ENCODE assay signal across 30 cellular contexts in the genomic region with DNA sequence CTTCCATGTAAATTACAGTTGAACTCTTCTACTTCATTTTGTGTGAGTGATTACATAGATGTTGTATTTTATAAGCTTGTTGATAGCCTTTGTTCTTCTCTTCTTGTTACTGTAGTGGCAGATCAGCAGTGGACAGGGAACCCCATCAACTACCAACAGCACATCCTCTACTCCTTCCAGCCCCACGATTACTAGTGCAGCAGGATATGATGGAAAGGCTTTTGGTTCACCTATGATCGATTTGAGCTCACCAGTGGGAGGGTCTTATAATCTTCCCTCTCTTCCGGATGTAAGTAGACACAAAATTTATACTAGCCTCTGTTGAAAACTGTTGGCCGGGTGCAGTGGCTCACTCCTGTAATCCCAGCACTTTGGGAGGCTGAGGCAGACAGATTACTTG.
"Had no signal": no experiment of that assay in that cellular context is flagged by ENCODE, and none has a peak within 500 bp of the region (broad histone marks: within the 10 kb centered on the region; RNA-seq: fewer than 3 reads in every experiment).

No MANE protein-coding gene starts in this region.

- H3K27me3 ChIP-seq: neutrophil, pancreas, right atrium auricular region, spleen, suprapubic skin, testis, tibial artery, transverse colon, upper lobe of right lung, uterus had no signal

- FAIRE-seq: pancreas had no signal

- H3K36me3 ChIP-seq: prostate gland had no signal

- H3K9me3 ChIP-seq: pancreas, prostate gland, testis had no signal

- DNase-seq: naive thymus-derived CD4-positive, alpha-beta T cell; natural killer cell; nucleus accumbens; pancreas; retina; spleen; stimulated activated CD4-positive, alpha-beta T cell treated with anti-CD3 and anti-CD28 coated beads, Interleukin-12 subunit alpha, Interleukin-12 subunit beta, amount 100 ng/mL, for 4 hours; stimulated activated CD4-positive, alpha-beta T cell treated with anti-CD3 and anti-CD28 coated beads, Interleukin-1b, Interleukin-23, amount 100 ng/mL, for 48 hours; stimulated activated CD4-positive, alpha-beta T cell treated with anti-CD3 and anti-CD28 coated beads, Interleukin-4, amount 100 ng/mL, for 1 hour; stimulated activated CD4-positive, alpha-beta T cell treated with anti-CD3 and anti-CD28 coated beads, Interleukin-4, amount 100 ng/mL, for 4 hours; stimulated activated CD8-positive, alpha-beta memory T cell treated with anti-CD3 and anti-CD28 coated beads, Interleukin-4, amount 100 ng/mL, for 48 hours; stimulated activated naive CD4-positive, alpha-beta T cell; stimulated activated naive CD8-positive, alpha-beta T cell treated with anti-CD3 and anti-CD28 coated beads, Interleukin-15, amount 100 ng/mL, for 72 hours; stimulated activated naive CD8-positive, alpha-beta T cell treated with anti-CD3 and anti-CD28 coated beads, Interleukin-15, Interleukin-2, amounts not matched to agents 100 U/mL and 50 U/mL, for 24 hours; substantia nigra; testis; tibial artery; transverse colon; upper lobe of right lung; uterus had no signal

- H3K4me3 Mint-ChIP-seq: naive thymus-derived CD4-positive, alpha-beta T cell; natural killer cell; nephron; stimulated activated memory B cell treated with anti-CD40 and anti-IgM and Interleukin-4, amounts not matched to agents 10 μg/mL and 1 μg/mL and 100 μg/mL, for 72 hours; stimulated activated naive CD8-positive, alpha-beta T cell treated with anti-CD3 and anti-CD28 coated beads, Interleukin-15, amount 100 ng/mL, for 72 hours; type B pancreatic cell had no signal

- H3K27ac Mint-ChIP-seq: naive thymus-derived CD4-positive, alpha-beta T cell; natural killer cell; nephron; stimulated activated memory B cell treated with anti-CD40 and anti-IgM and Interleukin-4, amounts not matched to agents 10 μg/mL and 1 μg/mL and 100 μg/mL, for 72 hours; stimulated activated naive CD8-positive, alpha-beta T cell treated with anti-CD3 and anti-CD28 coated beads, Interleukin-15, amount 100 ng/mL, for 72 hours; type B pancreatic cell had no signal

- H3K4me1 Mint-ChIP-seq: natural killer cell; nephron; stimulated activated memory B cell treated with anti-CD40 and anti-IgM and Interleukin-4, amounts not matched to agents 10 μg/mL and 1 μg/mL and 100 μg/mL, for 72 hours; stimulated activated naive CD8-positive, alpha-beta T cell treated with anti-CD3 and anti-CD28 coated beads, Interleukin-15, amount 100 ng/mL, for 72 hours had no signal

- ATAC-seq: naive thymus-derived CD4-positive, alpha-beta T cell; natural killer cell; pancreas; sciatic nerve; stimulated activated memory B cell treated with anti-CD40 and anti-IgM and Interleukin-4, amounts not matched to agents 10 μg/mL and 1 μg/mL and 100 μg/mL, for 72 hours; stimulated activated naive CD8-positive, alpha-beta T cell treated with anti-CD3 and anti-CD28 coated beads, Interleukin-15, amount 100 ng/mL, for 72 hours; stimulated activated naive CD8-positive, alpha-beta T cell treated with anti-CD3 and anti-CD28 coated beads, Interleukin-15, Interleukin-2, amounts not matched to agents 100 U/mL and 50 U/mL, for 24 hours; upper lobe of right lung had no signal

- H3K27me3 Mint-ChIP-seq: naive thymus-derived CD4-positive, alpha-beta T cell; stimulated activated memory B cell treated with anti-CD40 and anti-IgM and Interleukin-4, amounts not matched to agents 10 μg/mL and 1 μg/mL and 100 μg/mL, for 72 hours; stimulated activated naive CD8-positive, alpha-beta T cell treated with anti-CD3 and anti-CD28 coated beads, Interleukin-15, amount 100 ng/mL, for 72 hours; type B pancreatic cell had no signal

- H3K4me1 ChIP-seq: pancreas, prostate gland, right atrium auricular region, spleen, suprapubic skin, testis, tibial artery, transverse colon, upper lobe of right lung, uterus had no signal

- H3K27ac ChIP-seq: neutrophil, pancreas, right atrium auricular region, skin epidermis, spleen, suprapubic skin, testis, tibial artery, transverse colon, upper lobe of right lung, uterus had no signal

- H3K4me2 ChIP-seq: smooth muscle cell had no signal

- H3K4me3 ChIP-seq: pancreas, prostate gland, right atrium auricular region, skin epidermis, smooth muscle cell, spleen, suprapubic skin, testis, tibial artery, transverse colon, upper lobe of right lung, uterus had no signal
